Comparison of ENCODE assay signal across 18 cellular contexts in the genomic region with DNA sequence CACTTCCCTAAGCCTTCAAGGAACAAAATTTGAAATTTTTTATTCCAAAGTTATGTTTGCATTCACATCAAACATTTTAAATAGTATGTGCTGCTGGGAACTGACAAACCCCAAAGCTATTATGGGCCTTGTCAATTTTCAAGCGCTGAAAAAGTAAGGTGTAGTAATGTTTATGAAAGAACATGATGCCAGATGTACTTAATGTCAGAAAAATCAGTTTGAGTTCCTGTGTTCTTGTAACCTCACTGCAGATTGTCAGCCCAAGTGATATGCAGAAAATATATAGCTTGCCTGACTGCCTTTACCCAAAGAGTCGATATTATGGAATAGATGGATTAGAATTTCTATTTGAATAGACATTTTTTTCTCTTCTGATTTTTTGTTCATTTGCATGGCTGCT.
"Had no signal": no experiment of that assay in that cellular context is flagged by ENCODE, and none has a peak within 500 bp of the region (broad histone marks: within the 10 kb centered on the region; RNA-seq: fewer than 3 reads in every experiment).

No MANE protein-coding gene starts in this region.

- H3K9me3 ChIP-seq: colonic mucosa, esophagus muscularis mucosa, esophagus squamous epithelium, gastrocnemius medialis, gastroesophageal sphincter, heart left ventricle, heart right ventricle had no signal

- H3K4me3 ChIP-seq: colonic mucosa, coronary artery, dorsolateral prefrontal cortex, esophagus muscularis mucosa, esophagus squamous epithelium, gastrocnemius medialis, gastroesophageal sphincter, heart left ventricle, heart right ventricle had no signal

- H3K27me3 Mint-ChIP-seq: dendritic cell treated with granulocyte-macrophage colony-stimulating factor and Interleukin-4, amounts not matched to agents 40 ng/mL and 50 ng/mL, for 4 days had no signal

- H3K27ac ChIP-seq: colonic mucosa, coronary artery, dorsolateral prefrontal cortex, epithelial cell of prostate, esophagus muscularis mucosa, esophagus squamous epithelium, foreskin keratinocyte, gastrocnemius medialis, gastroesophageal sphincter, heart left ventricle, heart right ventricle had no signal

- H3K4me3 Mint-ChIP-seq: dendritic cell treated with granulocyte-macrophage colony-stimulating factor and Interleukin-4, amounts not matched to agents 40 ng/mL and 50 ng/mL, for 4 days; effector memory CD8-positive, alpha-beta T cell; endodermal cell had no signal

- H3K36me3 ChIP-seq: colonic mucosa, esophagus muscularis mucosa, esophagus squamous epithelium, gastrocnemius medialis, gastroesophageal sphincter, heart left ventricle, heart right ventricle had no signal

- H3K27ac Mint-ChIP-seq: dendritic cell treated with granulocyte-macrophage colony-stimulating factor and Interleukin-4, amounts not matched to agents 40 ng/mL and 50 ng/mL, for 4 days; effector memory CD8-positive, alpha-beta T cell; endodermal cell had no signal

- H3K9me3 Mint-ChIP-seq: dendritic cell treated with granulocyte-macrophage colony-stimulating factor and Interleukin-4, amounts not matched to agents 40 ng/mL and 50 ng/mL, for 4 days; effector memory CD8-positive, alpha-beta T cell had no signal

- H3K27me3 ChIP-seq: colonic mucosa, dorsolateral prefrontal cortex, esophagus muscularis mucosa, esophagus squamous epithelium, foreskin keratinocyte, gastrocnemius medialis, gastroesophageal sphincter, heart left ventricle, heart right ventricle had no signal

- DNase-seq: colonic mucosa; cortex of kidney; effector CD4-positive, alpha-beta T cell; effector CD8-positive, alpha-beta T cell; effector memory CD4-positive, alpha-beta T cell; esophagus squamous epithelium; gastrocnemius medialis; heart right ventricle had no signal
